In the genomic region with DNA sequence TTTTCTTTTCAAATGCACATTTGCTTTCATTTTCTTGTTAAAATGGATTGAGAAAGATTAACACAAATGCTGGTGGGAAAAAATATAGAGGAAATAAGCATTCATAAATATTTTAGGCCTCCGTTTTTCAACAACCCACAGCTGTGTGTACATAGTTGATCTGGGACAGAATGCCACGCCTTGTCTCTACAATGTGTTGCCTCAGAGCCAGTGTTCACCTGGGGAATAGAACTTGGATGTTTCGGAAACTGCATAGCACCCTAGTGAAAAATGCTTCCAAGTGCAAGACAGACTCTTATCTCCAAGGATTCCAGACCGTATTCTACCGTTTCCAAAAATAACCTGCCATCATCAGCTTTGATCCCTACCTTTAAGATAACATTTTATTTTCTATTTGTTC, we compare ENCODE assay signal across 22 cellular contexts.
DNase-seq lines count a peak whose midpoint lies in the region; ATAC-seq, FAIRE-seq and TF ChIP-seq lines count a peak whose summit lies in the region.
"Had no signal": no experiment of that assay in that cellular context is flagged by ENCODE, and none has a peak within 500 bp of the region (broad histone marks: within the 10 kb centered on the region; RNA-seq: fewer than 3 reads in every experiment).

No MANE protein-coding gene starts in this region.

- POLR2A ChIA-PET in MCF 10A (lab: Yijun Ruan, JAX), result interaction anchor here (1.0 to 1.2 kb wide), 2 partner anchors 10 to 122 kb away, joined by 3 read pairs; no protein-coding TSS in a partner anchor
- POLR2A ChIA-PET in HepG2 (lab: Yijun Ruan, JAX), result no interaction called here

- no peaks in the 10 kb centered on the region for H3K27me3 ChIP-seq in breast epithelium
- no peaks in the 10 kb centered on the region for H3K27me3 ChIP-seq in colonic mucosa
- no peaks in the 10 kb centered on the region for H3K27me3 ChIP-seq in HepG2 (ENCODE audit: control insufficient read depth in 1 of 2, insufficient read depth in 2 of 2, low read length in 2 of 2)
- H3K27me3 ChIP-seq: MG63, Peyer's patch had no signal

- H2AFZ ChIP-seq in HepG2 (ENCODE audit: low read length), result no peak overlapping the region

- H3K4me1 ChIP-seq in breast epithelium (no peaks in the 10 kb centered on the region), colonic mucosa (no peaks in the 10 kb centered on the region), mucosa of descending colon (ENCODE audit: low read depth) (peaks cover 5% of the 10 kb centered on the region), HepG2 (ENCODE audit: insufficient read depth, low read length) (no peaks in the 10 kb centered on the region)
- H3K4me1 ChIP-seq: Peyer's patch had no signal

- H3K4me3 ChIP-seq in breast epithelium, result no peak overlapping the region
- H3K4me3 ChIP-seq in colonic mucosa, result no peak overlapping the region
- no peak overlapping the region for H3K4me3 ChIP-seq in mucosa of descending colon
- no peak overlapping the region for H3K4me3 ChIP-seq in HepG2 (replicated peaks in 1 of 3; ENCODE audit: insufficient read depth in 1 of 3, low read depth in 2 of 3, low read length in 3 of 3)
- H3K4me3 ChIP-seq: MG63, Peyer's patch had no signal

- intact Hi-C loops in MCF 10A (cut with micrococcal nuclease) (no loop called here), breast epithelium (cut with DNase I; ENCODE audit: low total_unique reads) (no loop called here), colonic mucosa (cut with DNase I) (no loop called here), mucosa of descending colon (cut with DNase I, micrococcal nuclease) (no loop called here), HepG2 (cut with micrococcal nuclease; ENCODE audit: unreplicated experiment) (no loop called here)

- no peaks in the 10 kb centered on the region for H3K27me3 Mint-ChIP-seq in MCF 10A (ENCODE audit: insufficient read depth, unreplicated experiment)

- H3K27ac Mint-ChIP-seq in MCF 10A (ENCODE audit: low read depth, unreplicated experiment), result peak overlapping the region; percentile 75
- H3K27ac Mint-ChIP-seq: CD8-positive, alpha-beta T cell had no signal

- TF ChIP-seq EP300 in HepG2 (IDR thresholded peaks at IDR 0.05; ENCODE audit: low read depth in 2 of 2, low read length in 2 of 2) (no peak), HepG2 (CRISPR knock-in tag; IDR thresholded peaks at IDR 0.05; ENCODE audit: borderline replicate concordance) (no peak)

- H3K9ac ChIP-seq in colonic mucosa (ENCODE audit: low read depth in 2 of 2, low read length in 2 of 2), result peak overlapping the region in 1 of 2 donors; percentile 37
- no peak overlapping the region for H3K9ac ChIP-seq in HepG2 (ENCODE audit: insufficient read depth, low read depth, low read length)

- H3K9me3 Mint-ChIP-seq in MCF 10A (ENCODE audit: unreplicated experiment), result peaks cover 6% of the 10 kb centered on the region
- H3K9me3 Mint-ChIP-seq: CD8-positive, alpha-beta T cell had no signal

- H3K36me3 Mint-ChIP-seq in MCF 10A (ENCODE audit: insufficient read depth, unreplicated experiment), result no peaks in the 10 kb centered on the region
- H3K36me3 Mint-ChIP-seq: CD8-positive, alpha-beta T cell had no signal

- H3K9me3 ChIP-seq in breast epithelium (no peaks in the 10 kb centered on the region), colonic mucosa (no peaks in the 10 kb centered on the region), mucosa of descending colon (no peaks in the 10 kb centered on the region), HepG2 (ENCODE audit: low read length) (no peaks in the 10 kb centered on the region)
- H3K9me3 ChIP-seq: Peyer's patch had no signal

- H3K4me3 Mint-ChIP-seq in MCF 10A (ENCODE audit: unreplicated experiment), result no peak overlapping the region
- H3K4me3 Mint-ChIP-seq: CD8-positive, alpha-beta T cell had no signal

- TF ChIP-seq POLR2A in breast epithelium (IDR thresholded peaks at IDR 0.05) (no peak), HepG2 (IDR thresholded peaks at IDR 0.05; ENCODE audit: insufficient read depth in 1 of 2, low read depth in 2 of 2, low read length in 2 of 2) (no peak)

- H3K36me3 ChIP-seq in breast epithelium, result no peaks in the 10 kb centered on the region
- no peaks in the 10 kb centered on the region for H3K36me3 ChIP-seq in colonic mucosa
- H3K36me3 ChIP-seq in mucosa of descending colon (ENCODE audit: low read depth), result no peaks in the 10 kb centered on the region
- no peaks in the 10 kb centered on the region for H3K36me3 ChIP-seq in HepG2 (replicated peaks in 1 of 2; ENCODE audit: control insufficient read depth in 1 of 2, insufficient read depth in 2 of 2, low read length in 2 of 2)
- H3K36me3 ChIP-seq: MG63, Peyer's patch had no signal

- WGBS in HepG2 (ENCODE audit: low lambda C conversion rate), result 91% methylated on average over 5 of the region's 5 CpGs

- in situ Hi-C loops in HepG2 (cut with HindIII; ENCODE audit: extremely low pct_ligation_motif_present, low pct_unique_long_range_greater_than_20kb), result no loop called here

- no peaks in the 10 kb centered on the region for H3K79me2 ChIP-seq in HepG2 (ENCODE audit: insufficient read depth, low read length)

- FAIRE-seq in HepG2 (lab: Jason Lieb, UNC), result no peak

- DNase-seq in MCF 10A (ENCODE audit: unreplicated experiment), result peak; percentile 24
- no peak for DNase-seq in breast epithelium (ENCODE audit: low spot score in 2 of 2)
- peak; percentile 34 for DNase-seq in colonic mucosa
- peak in 1 of 3 donors; percentile 40 for DNase-seq in mucosa of descending colon
- DNase-seq in HepG2 (ENCODE audit: low spot score), result no peak
- DNase-seq in NCI-H524 treated with DMSO at 0.1 percent for 48 hours (lab: John Stamatoyannopoulos, UW), result no peak
- no peak for DNase-seq in 8988T
- DNase-seq in NCI-H82 (lab: John Stamatoyannopoulos, UW), result no peak
- DNase-seq: AML-193; C1 segment of cervical spinal cord; CD8-positive, alpha-beta T cell; EL; GF-D8; GOT3; Kasumi-1; MG63; NCI-H1417; NCI-H1694 treated with DMSO at 0.1 percent for 48 hours; NCI-H774; Peyer's patch had no signal

- CTCF ChIA-PET in MCF 10A (lab: Yijun Ruan, JAX) (interaction anchor here (0.6 to 1.1 kb wide), 2 partner anchors 108 to 675 kb away, joined by 3 read pairs; no protein-coding TSS in a partner anchor), HepG2 (lab: Yijun Ruan, JAX; ENCODE audit: low intra/inter-chr PET ratio, low total read pairs) (no interaction called here)

- no peak overlapping the region for H3K4me2 ChIP-seq in HepG2 (ENCODE audit: low read depth, low read length)

- peaks cover 13% of the 10 kb centered on the region for H3K4me1 Mint-ChIP-seq in MCF 10A (ENCODE audit: insufficient read depth, unreplicated experiment)

- no peaks in the 10 kb centered on the region for H4K20me1 ChIP-seq in HepG2 (ENCODE audit: insufficient read depth, low read length)

- no TSS peak for BruUV-seq in MCF 10A (replicated peaks; lab: Mats Ljungman, UMichigan)
- BruUV-seq in HepG2 (replicated peaks; lab: Mats Ljungman, UMichigan), result no TSS peak

- TF ChIP-seq RAD21 in HepG2 (CRISPR knock-in tag; IDR thresholded peaks at IDR 0.05), result no peak

- no peak for TF ChIP-seq CTCF in MCF 10A (IDR thresholded peaks at IDR 0.05; ENCODE audit: unreplicated experiment)
- TF ChIP-seq CTCF in breast epithelium (IDR thresholded peaks at IDR 0.05), result no peak
- TF ChIP-seq CTCF in colonic mucosa (IDR thresholded peaks at IDR 0.05), result no peak
- no peak for TF ChIP-seq CTCF in mucosa of descending colon (IDR thresholded peaks at IDR 0.05)
- TF ChIP-seq CTCF in HepG2 (CRISPR knock-in tag; IDR thresholded peaks at IDR 0.05), result no peak

- H3K27ac ChIP-seq in breast epithelium (no peak overlapping the region), colonic mucosa (peak overlapping the region; percentile 41), HepG2 (ENCODE audit: extremely low read length, insufficient read depth, low read length) (no peak overlapping the region)
- H3K27ac ChIP-seq: Peyer's patch had no signal

- peak; percentile 94 for ATAC-seq in mucosa of descending colon
- ATAC-seq in HepG2, result no peak
- ATAC-seq: CD8-positive, alpha-beta T cell; HCT116; Right ventricle myocardium inferior had no signal

TF ChIP-seq in HepG2, 621 proteins besides CTCF, POLR2A, EP300 and RAD21:
- TF ChIP-seq FOSL2 (CRISPR knock-in tag; IDR thresholded peaks at IDR 0.05) (no peak), ZNF510 (CRISPR knock-in tag; IDR thresholded peaks at IDR 0.05; ENCODE audit: low read depth) (no peak), ZNF788 (CRISPR knock-in tag; IDR thresholded peaks at IDR 0.05; ENCODE audit: borderline replicate concordance) (no peak), NFKB2 (CRISPR knock-in tag; IDR thresholded peaks at IDR 0.05; ENCODE audit: borderline replicate concordance) (no peak), ZFP90 (CRISPR knock-in tag; IDR thresholded peaks at IDR 0.05; ENCODE audit: borderline replicate concordance) (no peak), ZSCAN20 (CRISPR knock-in tag; IDR thresholded peaks at IDR 0.05; ENCODE audit: borderline replicate concordance) (no peak), SNRNP70 (IDR thresholded peaks at IDR 0.05; ENCODE audit: low read depth, low read length) (no peak), ZFY (CRISPR knock-in tag; IDR thresholded peaks at IDR 0.05) (no peak), ZFP41 (CRISPR knock-in tag; IDR thresholded peaks at IDR 0.05; ENCODE audit: borderline replicate concordance) (no peak), HOXD1 (CRISPR knock-in tag; IDR thresholded peaks at IDR 0.05) (no peak), ZFP36L1 (CRISPR knock-in tag; IDR thresholded peaks at IDR 0.05) (no peak)
- TF ChIP-seq, protein P1, sequence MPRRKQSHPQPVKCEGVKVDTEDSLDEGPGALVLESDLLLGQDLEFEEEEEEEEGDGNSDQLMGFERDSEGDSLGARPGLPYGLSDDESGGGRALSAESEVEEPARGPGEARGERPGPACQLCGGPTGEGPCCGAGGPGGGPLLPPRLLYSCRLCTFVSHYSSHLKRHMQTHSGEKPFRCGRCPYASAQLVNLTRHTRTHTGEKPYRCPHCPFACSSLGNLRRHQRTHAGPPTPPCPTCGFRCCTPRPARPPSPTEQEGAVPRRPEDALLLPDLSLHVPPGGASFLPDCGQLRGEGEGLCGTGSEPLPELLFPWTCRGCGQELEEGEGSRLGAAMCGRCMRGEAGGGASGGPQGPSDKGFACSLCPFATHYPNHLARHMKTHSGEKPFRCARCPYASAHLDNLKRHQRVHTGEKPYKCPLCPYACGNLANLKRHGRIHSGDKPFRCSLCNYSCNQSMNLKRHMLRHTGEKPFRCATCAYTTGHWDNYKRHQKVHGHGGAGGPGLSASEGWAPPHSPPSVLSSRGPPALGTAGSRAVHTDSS (CRISPR knock-in tag; conservative IDR thresholded peaks at IDR 0.05), result no peak

Comparison
In these comparisons a context has a peak if more than half of its experiments do, and no peak if none do; other contexts are left out.
1. DNase-seq: peak in MCF 10A (single experiment) and colonic mucosa (single experiment); none in breast epithelium (0 of 2), HepG2 (single experiment), NCI-H524 treated with DMSO at 0.1 percent for 48 hours (single experiment), 8988T (single experiment) and NCI-H82 (single experiment).